4 cellular contexts compared by ENCODE assay signal in genomic region chr7:76176951-76177350, GRCh38. TPM values are rescaled to one million over a fixed set of nuclear protein-coding genes. Genes with fewer than 3 reads are reported as not detected.
"Had no signal": no experiment of that assay in that cellular context is flagged by ENCODE, and none has a peak within 500 bp of the region (broad histone marks: within the 10 kb centered on the region; RNA-seq: fewer than 3 reads in every experiment).

No MANE protein-coding gene starts in this region.

RNA-seq across cellular contexts. Expression of gene SRRM3, which starts 24.7 kb away (rescaled TPM):
- total RNA-seq: naive thymus-derived CD8-positive, alpha-beta T cell; natural killer cell; natural killer cell treated with Interleukin-12 subunit alpha and Interleukin-12 subunit beta and Interleukin-15 and Interleukin-18, amount 100 ng/mL, for 72 hours; skeletal muscle tissue had no signal
- polyA plus RNA-seq: naive thymus-derived CD8-positive, alpha-beta T cell had no signal
